8 cellular contexts compared by ENCODE assay signal in genomic region chr15:65085990-65086679, GRCh38. TPM values are rescaled to one million over a fixed set of nuclear protein-coding genes. Genes with fewer than 3 reads are reported as not detected.
DNase-seq lines count a peak whose midpoint lies in the region; ATAC-seq, FAIRE-seq and TF ChIP-seq lines count a peak whose summit lies in the region.

No MANE protein-coding gene starts in this region.

- peaks cover 56% of the 10 kb centered on the region for H3K27me3 Mint-ChIP-seq in activated naive CD4-positive, alpha-beta T cell treated with anti-CD3 and anti-CD28 coated beads, Interleukin-2, amount 10 ng/mL, durations not matched to agents 7 days and 5 days

- no peaks in the 10 kb centered on the region for H3K9me3 ChIP-seq in upper lobe of left lung

- TF ChIP-seq EP300 in upper lobe of left lung (IDR thresholded peaks at IDR 0.05), result no peak

- no peaks in the 10 kb centered on the region for H3K36me3 Mint-ChIP-seq in activated naive CD4-positive, alpha-beta T cell treated with anti-CD3 and anti-CD28 coated beads, Interleukin-2, amount 10 ng/mL, durations not matched to agents 7 days and 5 days

- peaks cover 11% of the 10 kb centered on the region for H3K4me1 Mint-ChIP-seq in activated naive CD4-positive, alpha-beta T cell treated with anti-CD3 and anti-CD28 coated beads, Interleukin-2, amount 10 ng/mL, durations not matched to agents 7 days and 5 days

- peak overlapping the region in 3 of 4 donors; percentile 74 to 87 (median 77) for H3K27ac ChIP-seq in upper lobe of left lung

- TF ChIP-seq CTCF in foreskin fibroblast (IDR thresholded peaks at IDR 0.05; ENCODE audit: low read depth, low read length) (peak; percentile 57), upper lobe of left lung (IDR thresholded peaks at IDR 0.05) (peak in 3 of 6 experiments; percentile 11 to 24 (median 15))

- no peak for ATAC-seq in upper lobe of left lung (ENCODE audit: low FRiP score in 2 of 2)

- no peak overlapping the region for H3K4me3 ChIP-seq in foreskin fibroblast (ENCODE audit: low read depth in 1 of 2, low read length in 2 of 2)
- no peak overlapping the region for H3K4me3 ChIP-seq in upper lobe of left lung

- no peaks in the 10 kb centered on the region for H3K36me3 ChIP-seq in upper lobe of left lung

- no peaks in the 10 kb centered on the region for H3K27me3 ChIP-seq in upper lobe of left lung

- no peak for TF ChIP-seq POLR2A in upper lobe of left lung (IDR thresholded peaks at IDR 0.05)
- no peak for TF ChIP-seq POLR2A in H54 (IDR thresholded peaks at IDR 0.05; ENCODE audit: low read depth, low read length)

- WGBS in upper lobe of left lung, 2 donors, result 80 to 91% methylated on average over 6 of the region's 6 CpGs

- peaks cover 55 to 80% (median 73%) of the 10 kb centered on the region in 4 donors for H3K4me1 ChIP-seq in upper lobe of left lung

- H3K4me3 Mint-ChIP-seq in activated naive CD4-positive, alpha-beta T cell treated with anti-CD3 and anti-CD28 coated beads, Interleukin-2, amount 10 ng/mL, durations not matched to agents 7 days and 5 days, result no peak overlapping the region

- CTCF ChIA-PET in activated naive CD4-positive, alpha-beta T cell treated with anti-CD3 and anti-CD28 coated beads, Interleukin-2, amount 10 ng/mL, durations not matched to agents 7 days and 5 days (lab: Charles Lee), result interaction anchor here (0.5 to 1.9 kb wide), 8 partner anchors 9 to 553 kb away, joined by 3 to 7 read pairs (median 4); no protein-coding TSS in a partner anchor

- H3K9me3 Mint-ChIP-seq in activated naive CD4-positive, alpha-beta T cell treated with anti-CD3 and anti-CD28 coated beads, Interleukin-2, amount 10 ng/mL, durations not matched to agents 7 days and 5 days, result no peaks in the 10 kb centered on the region

- FAIRE-seq in H54 (lab: Jason Lieb, UNC), result no peak

- peak; percentile 45 for DNase-seq in activated naive CD4-positive, alpha-beta T cell treated with anti-CD3 and anti-CD28 coated beads, Interleukin-2, amount 10 ng/mL, durations not matched to agents 7 days and 5 days
- no peak for DNase-seq in activated naive CD4-positive, alpha-beta T cell (lab: John Stamatoyannopoulos, UW)
- DNase-seq in RPMI7951 (ENCODE audit: low read depth), result peak; percentile 24
- peak in 1 of 2 donors; percentile 46 for DNase-seq in foreskin fibroblast
- DNase-seq in upper lobe of left lung, result no peak
- DNase-seq in OCI-M2 (lab: John Stamatoyannopoulos, UW; ENCODE audit: unreplicated experiment), result no peak
- DNase-seq in NCI-H2029 treated with DMSO at 0.1 percent for 48 hours (lab: John Stamatoyannopoulos, UW), result no peak
- no peak for DNase-seq in H54 (ENCODE audit: insufficient read length, low spot score)

- H3K27ac Mint-ChIP-seq in activated naive CD4-positive, alpha-beta T cell treated with anti-CD3 and anti-CD28 coated beads, Interleukin-2, amount 10 ng/mL, durations not matched to agents 7 days and 5 days, result no peak overlapping the region

RNA-seq across cellular contexts. Expression of gene KBTBD13, which starts 9.6 kb away (rescaled TPM):
- total RNA-seq in RPMI7951 (2014; rRNA removed; shearing (Covaris generic)), result not detected in 2 replicates
- not detected for total RNA-seq in upper lobe of left lung

RNA-seq across cellular contexts. Expression of gene RASL12, which starts 18.3 kb away (rescaled TPM):
- total RNA-seq in RPMI7951 (2014; rRNA removed; shearing (Covaris generic)), result 0.39 and 0.48 TPM in 2 replicates
- total RNA-seq in upper lobe of left lung, result 10 to 100 TPM; 12.8 to 49.9 (median 24.9) TPM

RNA-seq across cellular contexts. Expression of gene UBAP1L, which starts 28.9 kb away (rescaled TPM):
- total RNA-seq in RPMI7951 (2014; rRNA removed; shearing (Covaris generic)), result 0.12 and 0.39 TPM in 2 replicates
- 10 to 100 TPM in 1 of 6 donors, 1 to 10 TPM in 5; 3.3 to 10.5 (median 4.8) TPM for total RNA-seq in upper lobe of left lung

RNA-seq across cellular contexts. Expression of gene SLC51B, which starts 40.9 kb away (rescaled TPM):
- total RNA-seq in RPMI7951 (2014; rRNA removed; shearing (Covaris generic)), result not detected in 2 replicates
- 1 to 10 TPM in 3 of 6 donors, under 1 TPM in 1, not detected in 2; 0.69 to 6.6 (median 4.4) TPM for total RNA-seq in upper lobe of left lung

RNA-seq across cellular contexts. Expression of gene PDCD7, which starts 47.5 kb away (rescaled TPM):
- total RNA-seq in RPMI7951 (2014; rRNA removed; shearing (Covaris generic)), result 15.1 and 19.1 TPM in 2 replicates
- 10 to 100 TPM; 14.9 to 38.8 (median 20.0) TPM for total RNA-seq in upper lobe of left lung

Comparison
In these comparisons a context has a peak if more than half of its experiments do, and no peak if none do; other contexts are left out.
1. DNase-seq: peak in activated naive CD4-positive, alpha-beta T cell treated with anti-CD3 and anti-CD28 coated beads, Interleukin-2, amount 10 ng/mL, durations not matched to agents 7 days and 5 days (single experiment) and RPMI7951 (single experiment); none in activated naive CD4-positive, alpha-beta T cell (0 of 4), upper lobe of left lung (0 of 2), OCI-M2 (single experiment), NCI-H2029 treated with DMSO at 0.1 percent for 48 hours (single experiment) and H54 (single experiment).